27 cellular contexts compared by ENCODE assay signal in genomic region chr15:86199467-86200145, GRCh38.
"Had no signal": no experiment of that assay in that cellular context is flagged by ENCODE, and none has a peak within 500 bp of the region (broad histone marks: within the 10 kb centered on the region; RNA-seq: fewer than 3 reads in every experiment).

No MANE protein-coding gene starts in this region.

- H3K36me3 ChIP-seq: adrenal gland, WERI-Rb-1 had no signal

- H3K27ac ChIP-seq: adrenal gland, SK-N-MC, WERI-Rb-1 had no signal

- H3K4me3 ChIP-seq: adrenal gland, K562, SK-N-MC had no signal

- H3K4me1 ChIP-seq: adrenal gland had no signal

- ATAC-seq: activated CD4-positive, alpha-beta T cell treated with anti-CD3 and anti-CD28 coated beads for 36 hours; activated T-helper 17 cell treated with anti-CD3 and anti-CD28 coated beads, Interleukin-2, amount 50 U/mL, for 72 hours; K562; Right ventricle myocardium inferior; T-cell had no signal

- H3K9me3 ChIP-seq: adrenal gland had no signal

- H3K27me3 ChIP-seq: adrenal gland had no signal

- DNase-seq: activated CD4-positive, alpha-beta memory T cell treated with anti-CD3 and anti-CD28 coated beads, Interleukin-2, amount 10 ng/mL, durations not matched to agents 7 days and 5 days; activated CD4-positive, alpha-beta T cell treated with anti-CD3 and anti-CD28 coated beads for 36 hours; activated CD4-positive, alpha-beta T cell treated with anti-CD3 and anti-CD28 coated beads, Interleukin-2, amount 50 U/mL, for 1 hour; activated gamma-delta T cell; activated naive CD4-positive, alpha-beta T cell treated with anti-CD3 and anti-CD28 coated beads, Interleukin-2, amount 10 ng/mL, durations not matched to agents 7 days and 5 days; activated naive CD8-positive, alpha-beta T cell treated with anti-CD3 and anti-CD28 coated beads, Interleukin-2, amount 10 ng/mL, durations not matched to agents 7 days and 5 days; activated T-cell treated with anti-CD3 and anti-CD28 coated beads for 4 hours; activated T-cell treated with anti-CD3 and anti-CD28 coated beads, Interleukin-2, amount 50 U/mL, for 48 hours; adrenal gland; anterior cingulate cortex; Karpas-422; MM.1S; NCI-H1105; NCI-H1436 treated with DMSO at 0.1 percent for 48 hours; NCI-H187 treated with DMSO at 0.1 percent for 48 hours; NCI-H2081 treated with DMSO at 0.1 percent for 48 hours; NCI-H2171; NCI-H2227 treated with DMSO at 0.1 percent for 48 hours; NCI-H446 treated with DMSO at 0.1 percent for 48 hours; NCI-H524 treated with DMSO at 0.1 percent for 48 hours; NCI-H748 treated with DMSO at 0.1 percent for 48 hours; T-cell; WERI-Rb-1 had no signal
